22 cellular contexts compared by ENCODE assay signal in the genomic region with DNA sequence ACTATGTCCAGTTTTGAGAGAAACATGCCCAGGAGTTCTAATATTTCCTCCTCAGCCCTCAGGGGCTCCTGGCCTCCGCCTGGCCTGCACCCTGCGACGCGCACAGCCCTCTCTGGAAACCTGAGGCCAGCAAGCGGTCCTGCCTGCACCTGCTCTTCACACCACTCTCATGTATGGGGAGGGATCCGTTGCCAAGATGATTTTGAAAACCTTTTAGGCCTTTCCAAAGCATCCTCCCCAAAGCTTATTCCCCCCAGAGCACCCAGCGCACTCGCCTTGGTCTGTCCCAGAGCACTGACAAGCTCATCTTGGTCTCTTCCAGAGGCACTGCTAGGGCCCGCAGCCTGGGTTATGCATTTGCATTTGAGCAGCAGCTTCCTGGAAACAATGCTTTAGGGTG. TPM values are rescaled to one million over a fixed set of nuclear protein-coding genes. Genes with fewer than 3 reads are reported as not detected.
DNase-seq lines count a peak whose midpoint lies in the region; ATAC-seq and TF ChIP-seq lines count a peak whose summit lies in the region.
"Had no signal": no experiment of that assay in that cellular context is flagged by ENCODE, and none has a peak within 500 bp of the region (broad histone marks: within the 10 kb centered on the region; RNA-seq: fewer than 3 reads in every experiment).

No MANE protein-coding gene starts in this region.

- no peak overlapping the region for H3K4me3 Mint-ChIP-seq in endothelial cell (ENCODE audit: unreplicated experiment)
- no peak overlapping the region for H3K4me3 Mint-ChIP-seq in stimulated activated effector memory CD8-positive, alpha-beta T cell treated with anti-CD3 and anti-CD28 coated beads, Interleukin-12 subunit alpha, Interleukin-12 subunit beta, amount 100 ng/mL, for 72 hours
- H3K4me3 Mint-ChIP-seq: CD4-positive, alpha-beta memory T cell; IgD-negative memory B cell had no signal

- ATAC-seq in GM18907 (IDR thresholded peaks at IDR 0.05; ENCODE audit: unreplicated experiment): no peak
- ATAC-seq in stimulated activated effector memory CD8-positive, alpha-beta T cell treated with anti-CD3 and anti-CD28 coated beads, Interleukin-12 subunit alpha, Interleukin-12 subunit beta, amount 100 ng/mL, for 72 hours: no peak

- peaks cover 7% of the 10 kb centered on the region for H3K4me1 Mint-ChIP-seq in endothelial cell (ENCODE audit: unreplicated experiment)
- no peaks in the 10 kb centered on the region for H3K4me1 Mint-ChIP-seq in stimulated activated effector memory CD8-positive, alpha-beta T cell treated with anti-CD3 and anti-CD28 coated beads, Interleukin-12 subunit alpha, Interleukin-12 subunit beta, amount 100 ng/mL, for 72 hours
- H3K4me1 Mint-ChIP-seq: CD4-positive, alpha-beta memory T cell had no signal

- DNase-seq in DMS79 treated with DMSO at 0.1 percent for 48 hours (lab: John Stamatoyannopoulos, UW) (peak; percentile 51), NCI-H1092 (lab: John Stamatoyannopoulos, UW) (peak; percentile 33), NCI-H526 (lab: John Stamatoyannopoulos, UW) (peak; percentile 78 to 90), endothelial cell (ENCODE audit: low spot score) (no peak), NCI-H187 (lab: John Stamatoyannopoulos, UW) (no peak)
- no peak for DNase-seq in stimulated activated effector memory CD8-positive, alpha-beta T cell treated with anti-CD3 and anti-CD28 coated beads, Interleukin-12 subunit alpha, Interleukin-12 subunit beta, amount 100 ng/mL, for 72 hours (ENCODE audit: low spot score in 2 of 2)
- DNase-seq: ACHN; Caco-2; CD4-positive, alpha-beta memory T cell; DMS 273 treated with DMSO at 0.1 percent for 48 hours; GDM1; MV-4-11; NCI-H1436; NCI-H1930; NCI-H774; SHP77; SW 1271; T-helper 2 cell had no signal

- no peaks in the 10 kb centered on the region for H3K36me3 Mint-ChIP-seq in endothelial cell (ENCODE audit: low read depth, unreplicated experiment)
- H3K36me3 Mint-ChIP-seq in stimulated activated effector memory CD8-positive, alpha-beta T cell treated with anti-CD3 and anti-CD28 coated beads, Interleukin-12 subunit alpha, Interleukin-12 subunit beta, amount 100 ng/mL, for 72 hours: no peaks in the 10 kb centered on the region
- H3K36me3 Mint-ChIP-seq: CD4-positive, alpha-beta memory T cell; IgD-negative memory B cell had no signal

- TF ChIP-seq CTCF in endothelial cell (IDR thresholded peaks at IDR 0.05; ENCODE audit: unreplicated experiment): no peak

- peak overlapping the region; percentile 70 for H3K27ac Mint-ChIP-seq in endothelial cell (ENCODE audit: unreplicated experiment)
- H3K27ac Mint-ChIP-seq in stimulated activated effector memory CD8-positive, alpha-beta T cell treated with anti-CD3 and anti-CD28 coated beads, Interleukin-12 subunit alpha, Interleukin-12 subunit beta, amount 100 ng/mL, for 72 hours: no peak overlapping the region
- H3K27ac Mint-ChIP-seq: CD4-positive, alpha-beta memory T cell; IgD-negative memory B cell had no signal

- peaks cover 2% of the 10 kb centered on the region for H3K27me3 Mint-ChIP-seq in endothelial cell (ENCODE audit: unreplicated experiment)

- no peaks in the 10 kb centered on the region for H3K9me3 Mint-ChIP-seq in endothelial cell (ENCODE audit: unreplicated experiment)
- no peaks in the 10 kb centered on the region for H3K9me3 Mint-ChIP-seq in stimulated activated effector memory CD8-positive, alpha-beta T cell treated with anti-CD3 and anti-CD28 coated beads, Interleukin-12 subunit alpha, Interleukin-12 subunit beta, amount 100 ng/mL, for 72 hours

RNA-seq across cellular contexts. Expression of a gene that starts 22.6 kb away (rescaled TPM):
- total RNA-seq in endothelial cell (ENCODE audit: unreplicated experiment): not detected
- total RNA-seq: Caco-2; CD4-positive, alpha-beta memory T cell; NCI-H460; OCI-LY7 had no signal

Comparison
In these comparisons a context has a peak if more than half of its experiments do, and no peak if none do; other contexts are left out.
1. DNase-seq: peak in DMS79 treated with DMSO at 0.1 percent for 48 hours (single experiment), NCI-H1092 (single experiment) and NCI-H526 (2 of 2); none in endothelial cell (single experiment), stimulated activated effector memory CD8-positive, alpha-beta T cell treated with anti-CD3 and anti-CD28 coated beads, Interleukin-12 subunit alpha, Interleukin-12 subunit beta, amount 100 ng/mL, for 72 hours (0 of 2) and NCI-H187 (0 of 2).